ENCODE assay signal across 9 cellular contexts in the genomic region with DNA sequence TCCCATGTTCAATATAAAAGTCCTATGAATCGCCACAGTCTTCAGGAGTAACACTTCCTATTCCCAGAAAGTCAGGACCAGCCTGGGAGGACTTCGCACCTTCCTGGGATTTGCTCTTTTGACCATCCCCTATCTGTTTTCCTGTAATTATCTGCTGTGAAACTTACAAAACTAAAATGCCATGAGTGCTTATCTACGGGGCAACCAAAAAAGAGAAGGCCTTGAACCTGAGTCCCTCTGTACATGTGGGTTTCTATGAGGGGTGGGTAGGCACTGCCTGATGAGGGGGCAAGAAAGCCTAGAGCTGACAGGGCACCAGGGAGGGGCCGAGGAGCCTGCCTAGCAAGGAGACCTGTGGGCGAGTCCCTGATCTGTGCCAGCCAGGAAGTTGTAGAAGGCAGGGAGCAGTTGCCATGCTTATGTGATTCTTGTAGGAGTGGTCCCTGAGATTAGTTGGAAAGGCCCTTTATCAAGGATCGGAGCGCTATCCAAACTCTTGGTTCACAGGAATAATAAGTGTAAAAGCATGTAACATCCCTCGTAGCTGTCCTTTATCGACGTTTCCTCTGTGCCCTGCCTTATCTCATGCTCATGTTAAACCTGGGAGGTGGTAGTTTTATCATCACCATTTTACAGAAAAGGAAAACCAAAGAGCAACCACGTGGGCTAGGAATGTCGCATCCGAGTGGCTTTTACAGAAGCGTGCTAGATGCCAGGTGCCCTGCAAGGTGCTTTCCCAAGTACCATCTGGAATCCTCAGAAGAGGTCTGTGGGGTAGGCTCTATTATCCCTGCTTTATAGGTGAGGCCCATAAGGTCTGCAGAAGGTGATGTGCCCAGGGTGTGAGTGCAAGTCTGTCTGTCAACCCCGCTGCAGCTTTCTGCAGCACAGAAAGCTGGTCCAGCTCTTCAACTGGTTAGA.
DNase-seq lines count a peak whose midpoint lies in the region; ATAC-seq and TF ChIP-seq lines count a peak whose summit lies in the region.
"Had no signal": no experiment of that assay in that cellular context is flagged by ENCODE, and none has a peak within 500 bp of the region (broad histone marks: within the 10 kb centered on the region; RNA-seq: fewer than 3 reads in every experiment).

No MANE protein-coding gene starts in this region.

- H3K4me3 ChIP-seq in mesenchymal stem cell (ENCODE audit: insufficient read depth in 1 of 2, low read depth in 1 of 2, low read length in 2 of 2) (no peak overlapping the region), WERI-Rb-1 (ENCODE audit: low read depth, low read length) (no peak overlapping the region)
- H3K4me3 ChIP-seq: body of pancreas had no signal

- TF ChIP-seq CTCF in type B pancreatic cell (conservative IDR thresholded peaks at IDR 0.05), result no peak
- no peak for TF ChIP-seq CTCF in WERI-Rb-1 (IDR thresholded peaks at IDR 0.05; ENCODE audit: low read depth, low read length)

- H4K8ac ChIP-seq in mesenchymal stem cell (ENCODE audit: low read length), result no peak overlapping the region

- H2BK5ac ChIP-seq in mesenchymal stem cell (ENCODE audit: low read depth, low read length, poor library complexity, severe bottlenecking), result no peak overlapping the region

- WGBS in mesenchymal stem cell, result 80% methylated on average over 15 of the region's 15 CpGs

- CTCF ChIA-PET in activated naive CD4-positive, alpha-beta T cell treated with anti-CD3 and anti-CD28 coated beads for 36 hours (lab: Charles Lee), result no interaction called here

- H2BK120ac ChIP-seq in mesenchymal stem cell (ENCODE audit: low read depth, low read length), result no peak overlapping the region

- no peak overlapping the region for H3K9ac ChIP-seq in mesenchymal stem cell (ENCODE audit: low read length)

- no peak for ATAC-seq in GM19455 (IDR thresholded peaks at IDR 0.05; ENCODE audit: unreplicated experiment)
- no peak for ATAC-seq in HG02678 (IDR thresholded peaks at IDR 0.05; ENCODE audit: unreplicated experiment)

- H3K27ac ChIP-seq in mesenchymal stem cell (ENCODE audit: low read length, poor library complexity, severe bottlenecking), result no peak overlapping the region
- no peak overlapping the region for H3K27ac ChIP-seq in WERI-Rb-1

- H2BK15ac ChIP-seq in mesenchymal stem cell (ENCODE audit: low read depth, poor library complexity, severe bottlenecking), result no peak overlapping the region

- H3K4me2 ChIP-seq in mesenchymal stem cell (ENCODE audit: low read length, poor library complexity, severe bottlenecking), result no peak overlapping the region

- peak overlapping the region; percentile 61 for H2AK5ac ChIP-seq in mesenchymal stem cell (ENCODE audit: low read length, severe bottlenecking)

- intact Hi-C loops in activated naive CD4-positive, alpha-beta T cell treated with anti-CD3 and anti-CD28 coated beads for 36 hours (cut with micrococcal nuclease), result loop anchor here (2.0 to 10.0 kb wide), 11 partner anchors 90 to 1905 kb away; a partner anchor contains a TSS
- intact Hi-C loops in activated T-helper 1 cell treated with anti-CD3 and anti-CD28 coated beads, Interleukin-12 subunit alpha, Interleukin-12 subunit beta, Interleukin-2, Interleukin-4 antibody, amounts not matched to agents 30 ng/mL and 10 ng/mL and 1 ng/mL, durations not matched to agents 14 hours and 24 hours and 36 hours (cut with micrococcal nuclease), result loop anchor here (2.0 to 5.0 kb wide), 5 partner anchors 15 to 770 kb away; a partner anchor contains a TSS

- no peak for DNase-seq in activated naive CD4-positive, alpha-beta T cell treated with anti-CD3 and anti-CD28 coated beads for 36 hours
- DNase-seq in activated naive CD4-positive, alpha-beta T cell treated with Interleukin-2 at 50 U/mL for 16 hours, result no peak
- DNase-seq in activated T-helper 1 cell treated with anti-CD3 and anti-CD28 coated beads, Interleukin-12 subunit alpha, Interleukin-12 subunit beta, Interleukin-2, Interleukin-4 antibody, amounts not matched to agents 30 ng/mL and 10 ng/mL and 1 ng/mL, durations not matched to agents 14 hours and 24 hours and 36 hours (ENCODE audit: low spot score), result no peak
- DNase-seq in mesenchymal stem cell, result no peak
- DNase-seq in type B pancreatic cell (ENCODE audit: extremely low spot score, unreplicated experiment), result no peak
- DNase-seq in WERI-Rb-1, result no peak

- no peaks in the 10 kb centered on the region for H3K79me1 ChIP-seq in mesenchymal stem cell (replicated peaks; ENCODE audit: low read length, poor library complexity, severe bottlenecking)

- no peaks in the 10 kb centered on the region for H3K9me3 Mint-ChIP-seq in activated naive CD4-positive, alpha-beta T cell treated with anti-CD3 and anti-CD28 coated beads for 36 hours
- no peaks in the 10 kb centered on the region for H3K9me3 Mint-ChIP-seq in activated T-helper 1 cell treated with anti-CD3 and anti-CD28 coated beads, Interleukin-12 subunit alpha, Interleukin-12 subunit beta, Interleukin-2, Interleukin-4 antibody, amounts not matched to agents 30 ng/mL and 10 ng/mL and 1 ng/mL, durations not matched to agents 14 hours and 24 hours and 36 hours
- peaks cover 9% of the 10 kb centered on the region for H3K9me3 Mint-ChIP-seq in type B pancreatic cell

- no peak overlapping the region for H4K91ac ChIP-seq in mesenchymal stem cell (ENCODE audit: low read length)

- peak overlapping the region in 1 of 2 experiments; percentile 5 for H3K18ac ChIP-seq in mesenchymal stem cell (ENCODE audit: low read depth in 1 of 2, low read length in 2 of 2)

- no peak overlapping the region for H2AFZ ChIP-seq in mesenchymal stem cell (ENCODE audit: low read depth, low read length)

- H3K4me1 Mint-ChIP-seq in activated naive CD4-positive, alpha-beta T cell treated with anti-CD3 and anti-CD28 coated beads for 36 hours (ENCODE audit: low read depth), result peaks cover 67% of the 10 kb centered on the region
- peaks cover 76% of the 10 kb centered on the region for H3K4me1 Mint-ChIP-seq in activated T-helper 1 cell treated with anti-CD3 and anti-CD28 coated beads, Interleukin-12 subunit alpha, Interleukin-12 subunit beta, Interleukin-2, Interleukin-4 antibody, amounts not matched to agents 30 ng/mL and 10 ng/mL and 1 ng/mL, durations not matched to agents 14 hours and 24 hours and 36 hours (ENCODE audit: low read depth)
- H3K4me1 Mint-ChIP-seq in type B pancreatic cell (ENCODE audit: unreplicated experiment), result peaks cover 58% of the 10 kb centered on the region

- H3K27me3 Mint-ChIP-seq in activated naive CD4-positive, alpha-beta T cell treated with anti-CD3 and anti-CD28 coated beads for 36 hours (ENCODE audit: low read depth), result no peaks in the 10 kb centered on the region
- H3K27me3 Mint-ChIP-seq in activated T-helper 1 cell treated with anti-CD3 and anti-CD28 coated beads, Interleukin-12 subunit alpha, Interleukin-12 subunit beta, Interleukin-2, Interleukin-4 antibody, amounts not matched to agents 30 ng/mL and 10 ng/mL and 1 ng/mL, durations not matched to agents 14 hours and 24 hours and 36 hours (ENCODE audit: insufficient read depth), result peaks cover 3% of the 10 kb centered on the region
- H3K27me3 Mint-ChIP-seq in type B pancreatic cell, result no peaks in the 10 kb centered on the region

- H3K27me3 ChIP-seq in mesenchymal stem cell (ENCODE audit: control insufficient read depth in 1 of 2, insufficient read depth in 1 of 2, low read length in 2 of 2) (peaks cover 0 to 4% of the 10 kb centered on the region in 2 experiments), WERI-Rb-1 (ENCODE audit: insufficient read depth, low read depth, severe bottlenecking) (no peaks in the 10 kb centered on the region)
- H3K27me3 ChIP-seq: body of pancreas had no signal

- no peaks in the 10 kb centered on the region for H3K36me3 ChIP-seq in mesenchymal stem cell (ENCODE audit: control insufficient read depth in 1 of 2, insufficient read depth in 2 of 2, low read depth in 1 of 2, low read length in 2 of 2)
- H3K36me3 ChIP-seq in WERI-Rb-1, result no peaks in the 10 kb centered on the region

- no peaks in the 10 kb centered on the region for H3K36me3 Mint-ChIP-seq in activated naive CD4-positive, alpha-beta T cell treated with anti-CD3 and anti-CD28 coated beads for 36 hours (ENCODE audit: low read depth)
- peaks cover 2% of the 10 kb centered on the region for H3K36me3 Mint-ChIP-seq in activated T-helper 1 cell treated with anti-CD3 and anti-CD28 coated beads, Interleukin-12 subunit alpha, Interleukin-12 subunit beta, Interleukin-2, Interleukin-4 antibody, amounts not matched to agents 30 ng/mL and 10 ng/mL and 1 ng/mL, durations not matched to agents 14 hours and 24 hours and 36 hours (ENCODE audit: low read depth)
- H3K36me3 Mint-ChIP-seq in type B pancreatic cell, result no peaks in the 10 kb centered on the region

- H3K27ac Mint-ChIP-seq in activated naive CD4-positive, alpha-beta T cell treated with anti-CD3 and anti-CD28 coated beads for 36 hours, result peak overlapping the region; percentile 19
- peak overlapping the region; percentile 91 for H3K27ac Mint-ChIP-seq in activated T-helper 1 cell treated with anti-CD3 and anti-CD28 coated beads, Interleukin-12 subunit alpha, Interleukin-12 subunit beta, Interleukin-2, Interleukin-4 antibody, amounts not matched to agents 30 ng/mL and 10 ng/mL and 1 ng/mL, durations not matched to agents 14 hours and 24 hours and 36 hours
- H3K27ac Mint-ChIP-seq in type B pancreatic cell, result peak overlapping the region; percentile 84

- peaks cover 28% of the 10 kb centered on the region for H3K4me1 ChIP-seq in mesenchymal stem cell (ENCODE audit: control insufficient read depth, insufficient read depth, low read depth, low read length)

- no peak overlapping the region for H3K4me3 Mint-ChIP-seq in activated naive CD4-positive, alpha-beta T cell treated with anti-CD3 and anti-CD28 coated beads for 36 hours
- H3K4me3 Mint-ChIP-seq in activated T-helper 1 cell treated with anti-CD3 and anti-CD28 coated beads, Interleukin-12 subunit alpha, Interleukin-12 subunit beta, Interleukin-2, Interleukin-4 antibody, amounts not matched to agents 30 ng/mL and 10 ng/mL and 1 ng/mL, durations not matched to agents 14 hours and 24 hours and 36 hours, result peak overlapping the region; percentile 54
- peak overlapping the region; percentile 35 for H3K4me3 Mint-ChIP-seq in type B pancreatic cell

- no peaks in the 10 kb centered on the region for H3K9me3 ChIP-seq in mesenchymal stem cell (ENCODE audit: control insufficient read depth, low read length)
- no peaks in the 10 kb centered on the region for H3K9me3 ChIP-seq in WERI-Rb-1 (ENCODE audit: severe bottlenecking)
- H3K9me3 ChIP-seq: body of pancreas had no signal

- H3K14ac ChIP-seq in mesenchymal stem cell (ENCODE audit: low read length in 2 of 2), result no peak overlapping the region

- H2BK12ac ChIP-seq in mesenchymal stem cell (ENCODE audit: low read length in 2 of 2), result no peak overlapping the region

- H3K4ac ChIP-seq in mesenchymal stem cell (ENCODE audit: low read depth in 1 of 2, low read length in 2 of 2), result peak overlapping the region in 1 of 2 experiments; percentile 12

- H3K23ac ChIP-seq in mesenchymal stem cell (ENCODE audit: low read length in 2 of 2), result no peak overlapping the region

Comparison
In these comparisons a context has a peak if more than half of its experiments do, and no peak if none do; other contexts are left out.
1. H3K27ac Mint-ChIP-seq: peak in every context shown above with its lines; median percentile 91 in activated T-helper 1 cell treated with anti-CD3 and anti-CD28 coated beads, Interleukin-12 subunit alpha, Interleukin-12 subunit beta, Interleukin-2, Interleukin-4 antibody, amounts not matched to agents 30 ng/mL and 10 ng/mL and 1 ng/mL, durations not matched to agents 14 hours and 24 hours and 36 hours; 84 in type B pancreatic cell; 19 in activated naive CD4-positive, alpha-beta T cell treated with anti-CD3 and anti-CD28 coated beads for 36 hours.